ENCODE assay signal across 2 cellular contexts in genomic region chr9:91436841-91437240, GRCh38.
TF ChIP-seq lines count a peak whose summit lies in the region.

No MANE protein-coding gene starts in this region.

TF ChIP-seq in GM23338, 12 proteins besides CTCF, POLR2A, EP300 and RAD21:
- no peak for TF ChIP-seq ETS1 (IDR thresholded peaks at IDR 0.05)
- TF ChIP-seq EZH2phosphoT487 (IDR thresholded peaks at IDR 0.05; ENCODE audit: unreplicated experiment), result no peak
- no peak for TF ChIP-seq STAT1 (IDR thresholded peaks at IDR 0.05; ENCODE audit: unreplicated experiment)
- TF ChIP-seq EZH2 (IDR thresholded peaks at IDR 0.05; ENCODE audit: low read depth, unreplicated experiment), result no peak
- TF ChIP-seq ZNF114 (CRISPR knock-in tag; IDR thresholded peaks at IDR 0.05), result no peak
- no peak for TF ChIP-seq POLR2AphosphoS5 (IDR thresholded peaks at IDR 0.05; ENCODE audit: low read depth)
- TF ChIP-seq, protein P1, sequence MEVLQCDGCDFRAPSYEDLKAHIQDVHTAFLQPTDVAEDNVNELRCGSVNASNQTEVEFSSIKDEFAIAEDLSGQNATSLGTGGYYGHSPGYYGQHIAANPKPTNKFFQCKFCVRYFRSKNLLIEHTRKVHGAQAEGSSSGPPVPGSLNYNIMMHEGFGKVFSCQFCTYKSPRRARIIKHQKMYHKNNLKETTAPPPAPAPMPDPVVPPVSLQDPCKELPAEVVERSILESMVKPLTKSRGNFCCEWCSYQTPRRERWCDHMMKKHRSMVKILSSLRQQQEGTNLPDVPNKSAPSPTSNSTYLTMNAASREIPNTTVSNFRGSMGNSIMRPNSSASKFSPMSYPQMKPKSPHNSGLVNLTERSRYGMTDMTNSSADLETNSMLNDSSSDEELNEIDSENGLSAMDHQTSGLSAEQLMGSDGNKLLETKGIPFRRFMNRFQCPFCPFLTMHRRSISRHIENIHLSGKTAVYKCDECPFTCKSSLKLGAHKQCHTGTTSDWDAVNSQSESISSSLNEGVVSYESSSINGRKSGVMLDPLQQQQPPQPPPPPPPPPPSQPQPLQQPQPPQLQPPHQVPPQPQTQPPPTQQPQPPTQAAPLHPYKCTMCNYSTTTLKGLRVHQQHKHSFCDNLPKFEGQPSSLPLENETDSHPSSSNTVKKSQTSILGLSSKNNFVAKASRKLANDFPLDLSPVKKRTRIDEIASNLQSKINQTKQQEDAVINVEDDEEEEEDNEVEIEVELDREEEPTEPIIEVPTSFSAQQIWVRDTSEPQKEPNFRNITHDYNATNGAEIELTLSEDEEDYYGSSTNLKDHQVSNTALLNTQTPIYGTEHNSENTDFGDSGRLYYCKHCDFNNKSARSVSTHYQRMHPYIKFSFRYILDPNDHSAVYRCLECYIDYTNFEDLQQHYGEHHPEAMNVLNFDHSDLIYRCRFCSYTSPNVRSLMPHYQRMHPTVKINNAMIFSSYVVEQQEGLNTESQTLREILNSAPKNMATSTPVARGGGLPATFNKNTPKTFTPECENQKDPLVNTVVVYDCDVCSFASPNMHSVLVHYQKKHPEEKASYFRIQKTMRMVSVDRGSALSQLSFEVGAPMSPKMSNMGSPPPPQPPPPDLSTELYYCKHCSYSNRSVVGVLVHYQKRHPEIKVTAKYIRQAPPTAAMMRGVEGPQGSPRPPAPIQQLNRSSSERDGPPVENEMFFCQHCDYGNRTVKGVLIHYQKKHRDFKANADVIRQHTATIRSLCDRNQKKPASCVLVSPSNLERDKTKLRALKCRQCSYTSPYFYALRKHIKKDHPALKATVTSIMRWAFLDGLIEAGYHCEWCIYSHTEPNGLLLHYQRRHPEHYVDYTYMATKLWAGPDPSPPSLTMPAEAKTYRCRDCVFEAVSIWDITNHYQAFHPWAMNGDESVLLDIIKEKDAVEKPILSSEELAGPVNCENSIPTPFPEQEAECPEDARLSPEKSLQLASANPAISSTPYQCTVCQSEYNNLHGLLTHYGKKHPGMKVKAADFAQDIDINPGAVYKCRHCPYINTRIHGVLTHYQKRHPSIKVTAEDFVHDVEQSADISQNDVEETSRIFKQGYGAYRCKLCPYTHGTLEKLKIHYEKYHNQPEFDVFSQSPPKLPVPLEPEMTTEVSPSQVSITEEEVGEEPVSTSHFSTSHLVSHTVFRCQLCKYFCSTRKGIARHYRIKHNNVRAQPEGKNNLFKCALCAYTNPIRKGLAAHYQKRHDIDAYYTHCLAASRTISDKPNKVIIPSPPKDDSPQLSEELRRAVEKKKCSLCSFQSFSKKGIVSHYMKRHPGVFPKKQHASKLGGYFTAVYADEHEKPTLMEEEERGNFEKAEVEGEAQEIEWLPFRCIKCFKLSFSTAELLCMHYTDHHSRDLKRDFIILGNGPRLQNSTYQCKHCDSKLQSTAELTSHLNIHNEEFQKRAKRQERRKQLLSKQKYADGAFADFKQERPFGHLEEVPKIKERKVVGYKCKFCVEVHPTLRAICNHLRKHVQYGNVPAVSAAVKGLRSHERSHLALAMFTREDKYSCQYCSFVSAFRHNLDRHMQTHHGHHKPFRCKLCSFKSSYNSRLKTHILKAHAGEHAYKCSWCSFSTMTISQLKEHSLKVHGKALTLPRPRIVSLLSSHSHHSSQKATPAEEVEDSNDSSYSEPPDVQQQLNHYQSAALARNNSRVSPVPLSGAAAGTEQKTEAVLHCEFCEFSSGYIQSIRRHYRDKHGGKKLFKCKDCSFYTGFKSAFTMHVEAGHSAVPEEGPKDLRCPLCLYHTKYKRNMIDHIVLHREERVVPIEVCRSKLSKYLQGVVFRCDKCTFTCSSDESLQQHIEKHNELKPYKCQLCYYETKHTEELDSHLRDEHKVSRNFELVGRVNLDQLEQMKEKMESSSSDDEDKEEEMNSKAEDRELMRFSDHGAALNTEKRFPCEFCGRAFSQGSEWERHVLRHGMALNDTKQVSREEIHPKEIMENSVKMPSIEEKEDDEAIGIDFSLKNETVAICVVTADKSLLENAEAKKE (CRISPR knock-in tag; IDR thresholded peaks at IDR 0.05), result no peak
- TF ChIP-seq JUNB (IDR thresholded peaks at IDR 0.05; ENCODE audit: unreplicated experiment), result no peak
- TF ChIP-seq NANOG (IDR thresholded peaks at IDR 0.05; ENCODE audit: borderline replicate concordance), result no peak
- TF ChIP-seq REST (IDR thresholded peaks at IDR 0.05; ENCODE audit: unreplicated experiment), result no peak

TF ChIP-seq in K562, 482 proteins besides CTCF, POLR2A, EP300 and RAD21:
- TF ChIP-seq STAT5B (CRISPR knock-in tag; IDR thresholded peaks at IDR 0.05), result no peak
- no peak for TF ChIP-seq ETV5 (CRISPR knock-in tag; IDR thresholded peaks at IDR 0.05; ENCODE audit: low read depth)
- TF ChIP-seq NRF1 (conservative IDR thresholded peaks at IDR 0.05 in 1 of 2, IDR thresholded peaks at IDR 0.05 in 1 of 2), result peak; percentile 60 to 62
